8 cellular contexts compared by ENCODE assay signal in the genomic region with DNA sequence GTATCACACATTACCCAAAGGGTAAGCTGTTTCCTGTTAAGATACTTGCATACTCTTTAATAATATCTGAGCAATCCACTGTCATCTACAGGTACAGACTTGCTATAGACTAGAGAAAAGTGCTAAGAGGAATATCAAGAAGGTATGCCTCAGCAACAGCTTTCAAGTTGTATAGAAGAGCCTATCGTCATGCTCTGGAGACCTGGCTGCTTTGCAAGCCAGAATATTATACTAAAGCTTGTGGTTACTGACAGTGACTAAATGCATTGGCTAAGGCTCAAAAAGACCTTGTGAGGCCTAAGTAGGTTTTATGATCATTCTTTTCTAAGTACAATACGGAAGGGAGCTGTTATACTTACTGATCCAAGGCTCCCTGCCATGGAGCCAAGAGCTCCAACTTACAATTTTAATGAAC. TPM values are rescaled to one million over a fixed set of nuclear protein-coding genes. Genes with fewer than 3 reads are reported as not detected.
DNase-seq lines count a peak whose midpoint lies in the region; ATAC-seq and TF ChIP-seq lines count a peak whose summit lies in the region.

No MANE protein-coding gene starts in this region.

- no peaks in the 10 kb centered on the region for H3K9me3 ChIP-seq in CD8-positive, alpha-beta memory T cell (ENCODE audit: low read length)
- no peaks in the 10 kb centered on the region for H3K9me3 ChIP-seq in mucosa of descending colon

- no peak for TF ChIP-seq CTCF in mucosa of descending colon (IDR thresholded peaks at IDR 0.05)

- H3K4me3 ChIP-seq in CD8-positive, alpha-beta memory T cell (ENCODE audit: low read length): peak overlapping the region; percentile 29
- H3K4me3 ChIP-seq in mucosa of descending colon: no peak overlapping the region

- peaks cover 0 to 3% of the 10 kb centered on the region in 2 donors for H3K27me3 Mint-ChIP-seq in CD8-positive, alpha-beta memory T cell
- no peaks in the 10 kb centered on the region for H3K27me3 Mint-ChIP-seq in T-helper 2 cell treated with Interferon-gamma antibody and Interleukin-4, amounts not matched to agents 5 μg/mL and 100 μg/mL, for 36 hours (ENCODE audit: low read depth)

- no peak for DNase-seq in CD8-positive, alpha-beta memory T cell
- no peak for DNase-seq in T-helper 2 cell treated with Interferon-gamma antibody and Interleukin-4, amounts not matched to agents 5 μg/mL and 100 μg/mL, for 36 hours (ENCODE audit: low spot score)
- DNase-seq in mucosa of descending colon (no peak), NCI-H2081 treated with DMSO at 0.1 percent for 48 hours (lab: John Stamatoyannopoulos, UW) (no peak), posterior cingulate gyrus (no peak)

- H3K27ac ChIP-seq in CD8-positive, alpha-beta memory T cell (ENCODE audit: low read depth, low read length): peak overlapping the region; percentile 27

- H3K4me1 Mint-ChIP-seq in CD8-positive, alpha-beta memory T cell: peaks cover 33 to 74% (median 55%) of the 10 kb centered on the region in 3 donors
- H3K4me1 Mint-ChIP-seq in T-helper 2 cell treated with Interferon-gamma antibody and Interleukin-4, amounts not matched to agents 5 μg/mL and 100 μg/mL, for 36 hours (ENCODE audit: low read depth): peaks cover 44% of the 10 kb centered on the region

- peak overlapping the region in 5 of 8 donors; percentile 4 to 74 (median 70) for H3K27ac Mint-ChIP-seq in CD8-positive, alpha-beta memory T cell
- no peak overlapping the region for H3K27ac Mint-ChIP-seq in T-helper 2 cell treated with Interferon-gamma antibody and Interleukin-4, amounts not matched to agents 5 μg/mL and 100 μg/mL, for 36 hours

- POLR2A ChIA-PET in CD8-positive, alpha-beta memory T cell (lab: Charles Lee): interaction anchor here (0.5 kb wide), 1 partner anchor 66 kb away, joined by 3 read pairs; no protein-coding TSS in a partner anchor

- peaks cover 33% of the 10 kb centered on the region for H3K4me1 ChIP-seq in CD8-positive, alpha-beta memory T cell (ENCODE audit: insufficient read depth, low read length)
- no peaks in the 10 kb centered on the region for H3K4me1 ChIP-seq in mucosa of descending colon (ENCODE audit: low read depth)

- peak overlapping the region in 6 of 7 donors; percentile 15 to 61 (median 33) for H3K4me3 Mint-ChIP-seq in CD8-positive, alpha-beta memory T cell
- peak overlapping the region; percentile 76 for H3K4me3 Mint-ChIP-seq in T-helper 2 cell treated with Interferon-gamma antibody and Interleukin-4, amounts not matched to agents 5 μg/mL and 100 μg/mL, for 36 hours

- no peaks in the 10 kb centered on the region for H3K27me3 ChIP-seq in CD8-positive, alpha-beta memory T cell (ENCODE audit: insufficient read depth, low read length, poor library complexity, severe bottlenecking)

- no peaks in the 10 kb centered on the region for H3K36me3 ChIP-seq in CD8-positive, alpha-beta memory T cell (ENCODE audit: insufficient read depth, low read length)
- H3K36me3 ChIP-seq in mucosa of descending colon (ENCODE audit: low read depth): no peaks in the 10 kb centered on the region

- H3K36me3 Mint-ChIP-seq in CD8-positive, alpha-beta memory T cell: peaks cover 1 to 16% (median 5%) of the 10 kb centered on the region in 3 donors
- H3K36me3 Mint-ChIP-seq in T-helper 2 cell treated with Interferon-gamma antibody and Interleukin-4, amounts not matched to agents 5 μg/mL and 100 μg/mL, for 36 hours (ENCODE audit: low read depth): peaks cover 20% of the 10 kb centered on the region

- ATAC-seq in GM19438 (IDR thresholded peaks at IDR 0.05; ENCODE audit: low read depth, unreplicated experiment) (peak; percentile 70), HG03457 (IDR thresholded peaks at IDR 0.05; ENCODE audit: unreplicated experiment) (peak; percentile 96), mucosa of descending colon (peak; percentile 55), HG03097 (IDR thresholded peaks at IDR 0.05; ENCODE audit: low FRiP score, unreplicated experiment) (no peak)

- intact Hi-C loops in mucosa of descending colon (cut with DNase I, micrococcal nuclease) (no loop called here), posterior cingulate gyrus (cut with DNase I) (loop anchor here (10.0 kb wide), 3 partner anchors 93 to 203 kb away; partner anchors contain the start of genes ATP1B4, TMEM255A and ZBTB33)

- CTCF ChIA-PET in CD8-positive, alpha-beta memory T cell (lab: Charles Lee): interaction anchor here (0.8 to 1.2 kb wide), 3 partner anchors 28 to 148 kb away, joined by 4 to 7 read pairs (median 4); no protein-coding TSS in a partner anchor

- H3K9me3 Mint-ChIP-seq in CD8-positive, alpha-beta memory T cell: no peaks in the 10 kb centered on the region
- H3K9me3 Mint-ChIP-seq in T-helper 2 cell treated with Interferon-gamma antibody and Interleukin-4, amounts not matched to agents 5 μg/mL and 100 μg/mL, for 36 hours: no peaks in the 10 kb centered on the region

RNA-seq across cellular contexts. Expression of gene LAMP2, which starts 11.3 kb away (rescaled TPM):
- 10 to 100 TPM; 39.1 to 39.6 TPM for total RNA-seq in CD8-positive, alpha-beta memory T cell
- polyA plus RNA-seq in CD8-positive, alpha-beta memory T cell: 74.3 TPM
- total RNA-seq in mucosa of descending colon: 10 to 100 TPM; 75.1 to 90.0 (median 79.0) TPM
